ENCODE assay signal across 19 cellular contexts in the genomic region with DNA sequence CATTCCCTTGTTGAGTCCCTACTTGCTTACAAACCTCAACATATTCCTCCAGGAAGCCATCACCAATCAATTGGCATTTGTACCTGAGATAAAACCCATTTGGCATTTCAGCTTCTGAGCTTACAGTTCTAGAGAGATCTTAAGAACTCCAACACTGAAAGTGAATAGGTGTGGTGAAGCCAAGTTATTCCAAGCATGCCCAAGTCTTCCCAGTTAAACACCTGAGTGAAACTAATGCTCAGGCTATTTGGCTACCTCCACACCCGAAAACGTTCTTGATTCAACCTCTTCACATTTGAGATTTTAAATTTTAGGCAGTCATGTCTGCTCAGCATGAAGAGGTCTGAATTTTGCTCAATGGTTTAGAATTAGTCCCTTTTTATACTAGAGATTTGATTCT. TPM values are rescaled to one million over a fixed set of nuclear protein-coding genes. Genes with fewer than 3 reads are reported as not detected.
"Had no signal": no experiment of that assay in that cellular context is flagged by ENCODE, and none has a peak within 500 bp of the region (broad histone marks: within the 10 kb centered on the region; RNA-seq: fewer than 3 reads in every experiment).

No MANE protein-coding gene starts in this region.

- H3K36me3 Mint-ChIP-seq: memory B cell, mesothelial cell of epicardium, natural killer cell had no signal

- H3K4me3 Mint-ChIP-seq: memory B cell, mesothelial cell of epicardium, natural killer cell, neural crest cell had no signal

- H3K9me3 ChIP-seq: heart left ventricle had no signal

- H3K27ac Mint-ChIP-seq: memory B cell, mesothelial cell of epicardium, natural killer cell had no signal

- H3K9me3 Mint-ChIP-seq: memory B cell, natural killer cell, neural crest cell had no signal

- H3K4me3 ChIP-seq: heart left ventricle had no signal

- DNase-seq: effector memory CD4-positive, alpha-beta T cell; heart left ventricle; hippocampal formation; left colon; natural killer cell; posterior cingulate gyrus; right cardiac atrium; small intestine; stimulated activated CD4-positive, alpha-beta T cell treated with anti-CD3 and anti-CD28 coated beads, Interleukin-12 subunit alpha, Interleukin-12 subunit beta, amount 100 ng/mL, for 4 hours; stimulated activated naive CD4-positive, alpha-beta T cell treated with Interleukin-2 at 50 U/mL for 16 hours had no signal

- H3K27ac ChIP-seq: heart left ventricle had no signal

- ATAC-seq: heart left ventricle, left colon, natural killer cell, right cardiac atrium had no signal

- H3K36me3 ChIP-seq: heart left ventricle had no signal

- H3K4me1 Mint-ChIP-seq: memory B cell, natural killer cell, neural crest cell had no signal

RNA-seq across cellular contexts. Expression of gene SCEL, which starts 2.5 kb away (rescaled TPM):
- total RNA-seq: fibroblast of lung, glomerular endothelial cell, liver, mesothelial cell of epicardium, myocyte, natural killer cell, neural crest cell, osteocyte, right cardiac atrium, ureter had no signal
